ENCODE assay signal across 8 cellular contexts in genomic region chr10:31707578-31708411, GRCh38.
A peak's percentile ranks its signal among the peaks of the same experiment; 100 is the strongest.
DNase-seq lines count a peak whose midpoint lies in the region; ATAC-seq and TF ChIP-seq lines count a peak whose summit lies in the region.

No MANE protein-coding gene starts in this region.

- peaks cover 24% of the 10 kb centered on the region for H3K9me3 Mint-ChIP-seq in activated T-cell treated with anti-CD3 and anti-CD28 coated beads, Interleukin-2, amount 50 U/mL, for 4 hours
- H3K9me3 Mint-ChIP-seq in osteocyte (ENCODE audit: unreplicated experiment), result peaks cover 18% of the 10 kb centered on the region

- H3K36me3 Mint-ChIP-seq in activated T-cell treated with anti-CD3 and anti-CD28 coated beads, Interleukin-2, amount 50 U/mL, for 4 hours (ENCODE audit: insufficient read depth), result no peaks in the 10 kb centered on the region
- H3K36me3 Mint-ChIP-seq in osteocyte (ENCODE audit: unreplicated experiment), result peaks cover 13% of the 10 kb centered on the region

- DNase-seq in GM04503 (ENCODE audit: low read depth), result peak; percentile 54
- DNase-seq in MG63, result peak; percentile 77
- DNase-seq in activated T-cell treated with anti-CD3 and anti-CD28 coated beads, Interleukin-2, amount 50 U/mL, for 4 hours, result peak; percentile 18
- DNase-seq in germinal center (ENCODE audit: low spot score), result peak; percentile 48
- DNase-seq in osteocyte (ENCODE audit: extremely low spot score, unreplicated experiment), result peak; percentile 83
- DNase-seq in upper lobe of right lung, result peak; percentile 73
- no peak for DNase-seq in cerebellar nuclear complex (lab: John Stamatoyannopoulos, UW)

- TF ChIP-seq CTCF in osteocyte (IDR thresholded peaks at IDR 0.05) (no peak), upper lobe of right lung (IDR thresholded peaks at IDR 0.05) (no peak)

- intact Hi-C loops in upper lobe of right lung (cut with DNase I), result no loop called here

- ATAC-seq in GM21723 (IDR thresholded peaks at IDR 0.05; ENCODE audit: unreplicated experiment) (peak; percentile 90), upper lobe of right lung (peak; percentile 83)
- ATAC-seq in activated T-cell treated with anti-CD3 and anti-CD28 coated beads, Interleukin-2, amount 50 U/mL, for 4 hours, result peak; percentile 86 to 88

- no peaks in the 10 kb centered on the region for H3K27me3 ChIP-seq in MG63
- no peaks in the 10 kb centered on the region for H3K27me3 ChIP-seq in upper lobe of right lung

- H3K4me1 Mint-ChIP-seq in activated T-cell treated with anti-CD3 and anti-CD28 coated beads, Interleukin-2, amount 50 U/mL, for 4 hours (ENCODE audit: low read depth), result peaks cover 22% of the 10 kb centered on the region
- peaks cover 23% of the 10 kb centered on the region for H3K4me1 Mint-ChIP-seq in osteocyte (ENCODE audit: unreplicated experiment)

- H3K27me3 Mint-ChIP-seq in activated T-cell treated with anti-CD3 and anti-CD28 coated beads, Interleukin-2, amount 50 U/mL, for 4 hours (ENCODE audit: low read depth), result no peaks in the 10 kb centered on the region
- H3K27me3 Mint-ChIP-seq in osteocyte (ENCODE audit: unreplicated experiment), result no peaks in the 10 kb centered on the region

- H3K4me3 ChIP-seq in MG63 (no peak overlapping the region), upper lobe of right lung (peak overlapping the region; percentile 6)

- no peaks in the 10 kb centered on the region for H3K36me3 ChIP-seq in MG63
- H3K36me3 ChIP-seq in upper lobe of right lung, result no peaks in the 10 kb centered on the region

- peaks cover 37% of the 10 kb centered on the region for H3K4me1 ChIP-seq in upper lobe of right lung

- peak overlapping the region; percentile 85 for H3K27ac ChIP-seq in upper lobe of right lung

- H3K4me3 Mint-ChIP-seq in activated T-cell treated with anti-CD3 and anti-CD28 coated beads, Interleukin-2, amount 50 U/mL, for 4 hours, result peak overlapping the region; percentile 1
- peak overlapping the region; percentile 44 for H3K4me3 Mint-ChIP-seq in osteocyte (ENCODE audit: unreplicated experiment)

- H3K9me3 ChIP-seq in MG63, result peaks cover 27% of the 10 kb centered on the region
- H3K9me3 ChIP-seq in upper lobe of right lung, result no peaks in the 10 kb centered on the region

- peak overlapping the region; percentile 85 for H3K27ac Mint-ChIP-seq in osteocyte (ENCODE audit: unreplicated experiment)

Comparison
In these comparisons a context has a peak if more than half of its experiments do, and no peak if none do; other contexts are left out.
1. DNase-seq: peak in GM04503 (single experiment), MG63 (single experiment), activated T-cell treated with anti-CD3 and anti-CD28 coated beads, Interleukin-2, amount 50 U/mL, for 4 hours (single experiment), germinal center (single experiment), osteocyte (single experiment) and upper lobe of right lung (single experiment); none in cerebellar nuclear complex (0 of 2).
2. Peak in every context shown above with its lines, with median percentiles within 50 percentile points of each other: ATAC-seq.